ENCODE assay signal across 13 cellular contexts in genomic region chr21:31133243-31133830, GRCh38.
DNase-seq lines count a peak whose midpoint lies in the region; ATAC-seq and TF ChIP-seq lines count a peak whose summit lies in the region.
"Had no signal": no experiment of that assay in that cellular context is flagged by ENCODE, and none has a peak within 500 bp of the region (broad histone marks: within the 10 kb centered on the region; RNA-seq: fewer than 3 reads in every experiment).

No MANE protein-coding gene starts in this region.

- H3K27ac ChIP-seq in Karpas-422 (ENCODE audit: low read length) (no peak overlapping the region), osteoblast (ENCODE audit: low read depth, low read length) (no peak overlapping the region)
- H3K27ac ChIP-seq: ascending aorta, psoas muscle had no signal

- CTCF ChIA-PET in activated CD4-positive, alpha-beta T cell treated with anti-CD3 and anti-CD28 coated beads for 36 hours (lab: Charles Lee), result interaction anchor here (0.6 to 2.1 kb wide), 4 partner anchors 34 to 471 kb away, joined by 3 to 12 read pairs (median 4); no protein-coding TSS in a partner anchor
- CTCF ChIA-PET in activated CD4-positive, alpha-beta memory T cell treated with anti-CD3 and anti-CD28 coated beads, Interleukin-2, amount 10 ng/mL, durations not matched to agents 7 days and 5 days (lab: Charles Lee), result interaction anchor here (0.8 to 2.7 kb wide), 6 partner anchors 23 to 53 kb away, joined by 3 to 14 read pairs (median 5); no protein-coding TSS in a partner anchor

- ATAC-seq in activated CD4-positive, alpha-beta T cell treated with anti-CD3 and anti-CD28 coated beads for 36 hours, result peak; percentile 42
- peak; percentile 10 for ATAC-seq in GM21528 (IDR thresholded peaks at IDR 0.05; ENCODE audit: low FRiP score, unreplicated experiment)
- peak; percentile 28 to 41 for ATAC-seq in naive thymus-derived CD8-positive, alpha-beta T cell
- no peak for ATAC-seq in GM18873 (IDR thresholded peaks at IDR 0.05; ENCODE audit: low FRiP score, unreplicated experiment)
- ATAC-seq: psoas muscle had no signal

- no peaks in the 10 kb centered on the region for H4K20me1 ChIP-seq in Karpas-422 (ENCODE audit: insufficient read depth, low read depth, low read length)
- H4K20me1 ChIP-seq in osteoblast (ENCODE audit: insufficient read depth, low read length), result no peaks in the 10 kb centered on the region

- peak overlapping the region; percentile 43 for H3K4me3 Mint-ChIP-seq in activated CD4-positive, alpha-beta T cell treated with anti-CD3 and anti-CD28 coated beads for 36 hours
- peak overlapping the region; percentile 16 for H3K4me3 Mint-ChIP-seq in activated CD4-positive, alpha-beta memory T cell treated with anti-CD3 and anti-CD28 coated beads, Interleukin-2, amount 10 ng/mL, durations not matched to agents 7 days and 5 days
- peak overlapping the region; percentile 57 to 94 (median 83) for H3K4me3 Mint-ChIP-seq in naive thymus-derived CD8-positive, alpha-beta T cell

- H3K27me3 ChIP-seq in Karpas-422 (ENCODE audit: low read length), result no peaks in the 10 kb centered on the region
- no peaks in the 10 kb centered on the region for H3K27me3 ChIP-seq in osteoblast (ENCODE audit: insufficient read depth, low read length)
- H3K27me3 ChIP-seq: ascending aorta, dorsolateral prefrontal cortex had no signal

- intact Hi-C loops in activated CD4-positive, alpha-beta T cell treated with anti-CD3 and anti-CD28 coated beads for 36 hours (cut with DNase I, micrococcal nuclease), result loop anchor here (1.0 to 5.0 kb wide), 6 partner anchors 27 to 1831 kb away; no protein-coding TSS in a partner anchor

- no peak for TF ChIP-seq CTCF in osteoblast (IDR thresholded peaks at IDR 0.05; ENCODE audit: extremely low read depth, low read depth, low read length)

- H2AFZ ChIP-seq in Karpas-422 (ENCODE audit: low read length), result no peak overlapping the region
- H2AFZ ChIP-seq in osteoblast (ENCODE audit: low read length), result no peak overlapping the region

- peak overlapping the region; percentile 92 for H3K27ac Mint-ChIP-seq in activated CD4-positive, alpha-beta T cell treated with anti-CD3 and anti-CD28 coated beads for 36 hours
- peak overlapping the region; percentile 93 for H3K27ac Mint-ChIP-seq in activated CD4-positive, alpha-beta memory T cell treated with anti-CD3 and anti-CD28 coated beads, Interleukin-2, amount 10 ng/mL, durations not matched to agents 7 days and 5 days
- peak overlapping the region; percentile 0 to 91 (median 70) for H3K27ac Mint-ChIP-seq in naive thymus-derived CD8-positive, alpha-beta T cell

- H3K4me1 Mint-ChIP-seq in activated CD4-positive, alpha-beta T cell treated with anti-CD3 and anti-CD28 coated beads for 36 hours, result peaks cover 60% of the 10 kb centered on the region
- H3K4me1 Mint-ChIP-seq in activated CD4-positive, alpha-beta memory T cell treated with anti-CD3 and anti-CD28 coated beads, Interleukin-2, amount 10 ng/mL, durations not matched to agents 7 days and 5 days, result peaks cover 58% of the 10 kb centered on the region
- peaks cover 24 to 58% (median 49%) of the 10 kb centered on the region in 4 donors for H3K4me1 Mint-ChIP-seq in naive thymus-derived CD8-positive, alpha-beta T cell

- no peaks in the 10 kb centered on the region for H3K36me3 ChIP-seq in Karpas-422 (ENCODE audit: insufficient read depth, low read length)
- H3K36me3 ChIP-seq in osteoblast (ENCODE audit: insufficient read depth, low read length), result peaks cover 7% of the 10 kb centered on the region
- H3K36me3 ChIP-seq: ascending aorta had no signal

- no peaks in the 10 kb centered on the region; the same call in 1 of the 2 replicates for H3K4me1 ChIP-seq in Karpas-422 (ENCODE audit: low read length)
- peaks cover 17% of the 10 kb centered on the region for H3K4me1 ChIP-seq in osteoblast (ENCODE audit: insufficient read depth, low read length)
- H3K4me1 ChIP-seq: ascending aorta, psoas muscle had no signal

- H3K79me2 ChIP-seq in Karpas-422 (ENCODE audit: low read length) (no peaks in the 10 kb centered on the region), osteoblast (ENCODE audit: insufficient read depth, low read length) (no peaks in the 10 kb centered on the region)

- no peak overlapping the region for H3K4me2 ChIP-seq in Karpas-422 (ENCODE audit: low read depth, low read length, poor library complexity, severe bottlenecking)
- H3K4me2 ChIP-seq in osteoblast (ENCODE audit: insufficient read depth, low read length), result no peak overlapping the region

- no peaks in the 10 kb centered on the region for H3K9me2 ChIP-seq in Karpas-422 (replicated peaks; ENCODE audit: insufficient read depth, low read length)

- H3K9me3 ChIP-seq in Karpas-422 (ENCODE audit: low read length) (no peaks in the 10 kb centered on the region), osteoblast (ENCODE audit: low read depth, low read length) (no peaks in the 10 kb centered on the region)
- H3K9me3 ChIP-seq: ascending aorta, psoas muscle had no signal

- H3K4me3 ChIP-seq in Karpas-422 (ENCODE audit: low read length) (no peak overlapping the region), osteoblast (ENCODE audit: insufficient read depth, low read length) (no peak overlapping the region)
- H3K4me3 ChIP-seq: ascending aorta, dorsolateral prefrontal cortex, psoas muscle had no signal

- no peaks in the 10 kb centered on the region for H3K27me3 Mint-ChIP-seq in activated CD4-positive, alpha-beta T cell treated with anti-CD3 and anti-CD28 coated beads for 36 hours
- peaks cover 2% of the 10 kb centered on the region for H3K27me3 Mint-ChIP-seq in activated CD4-positive, alpha-beta memory T cell treated with anti-CD3 and anti-CD28 coated beads, Interleukin-2, amount 10 ng/mL, durations not matched to agents 7 days and 5 days
- peaks cover 0 to 4% (median 0%) of the 10 kb centered on the region in 5 donors for H3K27me3 Mint-ChIP-seq in naive thymus-derived CD8-positive, alpha-beta T cell

- POLR2A ChIA-PET in activated CD4-positive, alpha-beta T cell treated with anti-CD3 and anti-CD28 coated beads for 36 hours (lab: Charles Lee), result interaction anchor here (0.7 to 1.2 kb wide), 4 partner anchors 26 to 426 kb away, joined by 3 to 9 read pairs (median 3); no protein-coding TSS in a partner anchor
- POLR2A ChIA-PET in activated CD4-positive, alpha-beta memory T cell treated with anti-CD3 and anti-CD28 coated beads, Interleukin-2, amount 10 ng/mL, durations not matched to agents 7 days and 5 days (lab: Charles Lee), result interaction anchor here (0.7 to 2.3 kb wide), 13 partner anchors 22 to 599 kb away, joined by 3 to 16 read pairs (median 3); no protein-coding TSS in a partner anchor
- POLR2A ChIA-PET in naive thymus-derived CD8-positive, alpha-beta T cell (lab: Charles Lee), result interaction anchor here (0.9 to 2.5 kb wide), 13 partner anchors 10 to 426 kb away, joined by 3 to 18 read pairs (median 6); no protein-coding TSS in a partner anchor

- DNase-seq in activated CD4-positive, alpha-beta T cell treated with anti-CD3 and anti-CD28 coated beads for 36 hours, result peak; percentile 37
- DNase-seq in activated CD4-positive, alpha-beta T cell treated with anti-CD3 and anti-CD28 coated beads for 48 hours, result no peak
- peak; percentile 32 for DNase-seq in activated CD4-positive, alpha-beta memory T cell treated with anti-CD3 and anti-CD28 coated beads, Interleukin-2, amount 10 ng/mL, durations not matched to agents 7 days and 5 days
- no peak for DNase-seq in naive thymus-derived CD8-positive, alpha-beta T cell
- DNase-seq in Karpas-422 (no peak), osteoblast (ENCODE audit: insufficient read length, low spot score, missing footprints) (no peak)
- DNase-seq: dorsolateral prefrontal cortex, NCI-H1417 treated with DMSO at 0.1 percent for 48 hours, NCI-H510A treated with DMSO at 0.1 percent for 48 hours, psoas muscle had no signal

- peaks cover 85% of the 10 kb centered on the region for H3K36me3 Mint-ChIP-seq in activated CD4-positive, alpha-beta T cell treated with anti-CD3 and anti-CD28 coated beads for 36 hours (ENCODE audit: low read depth)
- H3K36me3 Mint-ChIP-seq in activated CD4-positive, alpha-beta memory T cell treated with anti-CD3 and anti-CD28 coated beads, Interleukin-2, amount 10 ng/mL, durations not matched to agents 7 days and 5 days (ENCODE audit: low read depth), result peaks cover 86% of the 10 kb centered on the region
- peaks cover 10 to 31% (median 21%) of the 10 kb centered on the region in 3 donors for H3K36me3 Mint-ChIP-seq in naive thymus-derived CD8-positive, alpha-beta T cell

- peaks cover 1% of the 10 kb centered on the region for H3K9me3 Mint-ChIP-seq in activated CD4-positive, alpha-beta T cell treated with anti-CD3 and anti-CD28 coated beads for 36 hours (ENCODE audit: low read depth)
- H3K9me3 Mint-ChIP-seq in activated CD4-positive, alpha-beta memory T cell treated with anti-CD3 and anti-CD28 coated beads, Interleukin-2, amount 10 ng/mL, durations not matched to agents 7 days and 5 days, result no peaks in the 10 kb centered on the region
- peaks cover 0 to 2% (median 0%) of the 10 kb centered on the region in 9 donors for H3K9me3 Mint-ChIP-seq in naive thymus-derived CD8-positive, alpha-beta T cell

- no peak overlapping the region for H3K9ac ChIP-seq in Karpas-422 (ENCODE audit: low read length)

Comparison
In these comparisons a context has a peak if more than half of its experiments do, and no peak if none do; other contexts are left out.
1. DNase-seq: peak in activated CD4-positive, alpha-beta T cell treated with anti-CD3 and anti-CD28 coated beads for 36 hours (single experiment) and activated CD4-positive, alpha-beta memory T cell treated with anti-CD3 and anti-CD28 coated beads, Interleukin-2, amount 10 ng/mL, durations not matched to agents 7 days and 5 days (single experiment); none in activated CD4-positive, alpha-beta T cell treated with anti-CD3 and anti-CD28 coated beads for 48 hours (single experiment), naive thymus-derived CD8-positive, alpha-beta T cell (0 of 10), Karpas-422 (single experiment) and osteoblast (single experiment).
2. H3K4me3 Mint-ChIP-seq: peak in every context shown above with its lines; median percentile 83 in naive thymus-derived CD8-positive, alpha-beta T cell; 43 in activated CD4-positive, alpha-beta T cell treated with anti-CD3 and anti-CD28 coated beads for 36 hours; 16 in activated CD4-positive, alpha-beta memory T cell treated with anti-CD3 and anti-CD28 coated beads, Interleukin-2, amount 10 ng/mL, durations not matched to agents 7 days and 5 days.
3. Peak in every context shown above with its lines, with median percentiles within 50 percentile points of each other: H3K27ac Mint-ChIP-seq.